ENCODE assay signal across 15 cellular contexts in genomic region chr4:109184421-109184956, GRCh38.
DNase-seq lines count a peak whose midpoint lies in the region; ATAC-seq and TF ChIP-seq lines count a peak whose summit lies in the region.
"Had no signal": no experiment of that assay in that cellular context is flagged by ENCODE, and none has a peak within 500 bp of the region (broad histone marks: within the 10 kb centered on the region; RNA-seq: fewer than 3 reads in every experiment).

No MANE protein-coding gene starts in this region.

- no peak overlapping the region for H4K91ac ChIP-seq in trophoblast cell (ENCODE audit: low read depth, low read length)

- H3K18ac ChIP-seq in trophoblast cell (ENCODE audit: low read length): no peak overlapping the region

- H3K9ac ChIP-seq in trophoblast cell (ENCODE audit: low read length): no peak overlapping the region

- H3K79me1 ChIP-seq in trophoblast cell (ENCODE audit: low read length): no peaks in the 10 kb centered on the region

- H2BK5ac ChIP-seq in trophoblast cell (ENCODE audit: low read depth, low read length, poor library complexity): no peak overlapping the region

- no peak overlapping the region for H3K23ac ChIP-seq in trophoblast cell (ENCODE audit: low read length)

- no peaks in the 10 kb centered on the region for H3K79me2 ChIP-seq in trophoblast cell (ENCODE audit: control insufficient read depth, insufficient read depth, low read length, poor library complexity)

- DNase-seq in G401 (ENCODE audit: low spot score) (peak; percentile 63), breast epithelium (ENCODE audit: low spot score in 2 of 2) (peak in 1 of 2 donors; percentile 20), right atrium auricular region (ENCODE audit: low spot score) (no peak), trophoblast cell (peak; percentile 13 to 21), GF-D8 (lab: John Stamatoyannopoulos, UW) (no peak), NCI-H2081 (lab: John Stamatoyannopoulos, UW) (no peak), stomach (no peak)
- DNase-seq: activated naive CD4-positive, alpha-beta T cell; central memory CD4-positive, alpha-beta T cell; glutamatergic neuron; NCI-H1417 treated with DMSO at 0.1 percent for 48 hours; nephron progenitor cell; stimulated activated naive CD4-positive, alpha-beta T cell treated with Interleukin-2 at 50 U/mL for 16 hours had no signal

- no peak overlapping the region for H2BK120ac ChIP-seq in trophoblast cell (ENCODE audit: insufficient read depth, low read length, poor library complexity)

- no peak for TF ChIP-seq POLR2A in breast epithelium (IDR thresholded peaks at IDR 0.05)
- TF ChIP-seq POLR2A in stomach (IDR thresholded peaks at IDR 0.05): no peak

- no peak overlapping the region for H4K12ac ChIP-seq in trophoblast cell (ENCODE audit: low read depth, low read length)

- H3K36me3 ChIP-seq in breast epithelium (no peaks in the 10 kb centered on the region), right atrium auricular region (no peaks in the 10 kb centered on the region), trophoblast cell (ENCODE audit: control insufficient read depth in 1 of 2, insufficient read depth in 2 of 2, low read length in 2 of 2) (no peaks in the 10 kb centered on the region), stomach (no peaks in the 10 kb centered on the region)
- H3K36me3 ChIP-seq: HAP-1 had no signal

- H4K8ac ChIP-seq in trophoblast cell (ENCODE audit: low read depth, low read length): no peak overlapping the region

- no peak overlapping the region for H3K4me2 ChIP-seq in trophoblast cell (ENCODE audit: low read length)

- no peak for ATAC-seq in GM21786 (IDR thresholded peaks at IDR 0.05; ENCODE audit: unreplicated experiment)

- H3K27ac ChIP-seq in breast epithelium (peak overlapping the region; percentile 15 to 75), right atrium auricular region (peak overlapping the region; percentile 41 to 64), trophoblast cell (ENCODE audit: low read depth, low read length) (no peak overlapping the region), stomach (peak overlapping the region in 1 of 5 donors; percentile 28)

- H3K4me1 ChIP-seq in breast epithelium (no peaks in the 10 kb centered on the region), right atrium auricular region (peaks cover 0 to 17% of the 10 kb centered on the region in 2 donors), trophoblast cell (ENCODE audit: control insufficient read depth in 1 of 2, insufficient read depth in 2 of 2, low read length in 2 of 2) (peaks cover 3 to 6% of the 10 kb centered on the region in 2 experiments), stomach (no peaks in the 10 kb centered on the region)

- intact Hi-C loops in breast epithelium (cut with DNase I; ENCODE audit: low total_unique reads): no loop called here
- intact Hi-C loops in stomach (cut with DNase I; ENCODE audit: low total_unique reads): no loop called here

- H3K27me3 ChIP-seq in breast epithelium (no peaks in the 10 kb centered on the region), right atrium auricular region (no peaks in the 10 kb centered on the region), trophoblast cell (ENCODE audit: insufficient read depth, low read length) (no peaks in the 10 kb centered on the region), stomach (no peaks in the 10 kb centered on the region)

- H3K14ac ChIP-seq in trophoblast cell (ENCODE audit: low read length): no peak overlapping the region

- no peak for TF ChIP-seq EP300 in stomach (IDR thresholded peaks at IDR 0.05)

- no peak overlapping the region for H3K4ac ChIP-seq in trophoblast cell (ENCODE audit: low read depth, low read length)

- H3K4me3 ChIP-seq in breast epithelium: no peak overlapping the region
- H3K4me3 ChIP-seq in right atrium auricular region: no peak overlapping the region
- no peak overlapping the region for H3K4me3 ChIP-seq in trophoblast cell (ENCODE audit: low read depth, low read length)
- H3K4me3 ChIP-seq in stomach: no peak overlapping the region
- H3K4me3 ChIP-seq: HAP-1 had no signal

- no peak overlapping the region for H2BK12ac ChIP-seq in trophoblast cell (ENCODE audit: low read length)

- no peak overlapping the region for H2AFZ ChIP-seq in trophoblast cell (ENCODE audit: insufficient read depth, low read length, poor library complexity)

- no CpG with 5 or more reads among the region's 6 CpGs for WGBS in trophoblast cell (ENCODE audit: extremely low coverage, insufficient coverage, insufficient read length)
- WGBS in stomach, 5 donors: 53 to 76% (median 66%) methylated on average over 6 of the region's 6 CpGs

- no peak overlapping the region for H2AK5ac ChIP-seq in trophoblast cell (ENCODE audit: low read length)

- in situ Hi-C loops in G401 (cut with HindIII; ENCODE audit: low sequenced_read_pairs): no loop called here

- TF ChIP-seq CTCF in breast epithelium (IDR thresholded peaks at IDR 0.05) (no peak), right atrium auricular region (IDR thresholded peaks at IDR 0.05) (no peak), stomach (IDR thresholded peaks at IDR 0.05) (no peak)

- H3K9me3 ChIP-seq in breast epithelium (no peaks in the 10 kb centered on the region), right atrium auricular region (no peaks in the 10 kb centered on the region), trophoblast cell (ENCODE audit: insufficient read depth, low read depth, low read length) (no peaks in the 10 kb centered on the region), stomach (no peaks in the 10 kb centered on the region)
- H3K9me3 ChIP-seq: HAP-1 had no signal

Comparison
In these comparisons a context has a peak if more than half of its experiments do, and no peak if none do; other contexts are left out.
1. DNase-seq: peak in G401 (single experiment) and trophoblast cell (2 of 2); none in right atrium auricular region (single experiment), GF-D8 (single experiment), NCI-H2081 (0 of 2) and stomach (single experiment).